24 cellular contexts compared by ENCODE assay signal in the genomic region with DNA sequence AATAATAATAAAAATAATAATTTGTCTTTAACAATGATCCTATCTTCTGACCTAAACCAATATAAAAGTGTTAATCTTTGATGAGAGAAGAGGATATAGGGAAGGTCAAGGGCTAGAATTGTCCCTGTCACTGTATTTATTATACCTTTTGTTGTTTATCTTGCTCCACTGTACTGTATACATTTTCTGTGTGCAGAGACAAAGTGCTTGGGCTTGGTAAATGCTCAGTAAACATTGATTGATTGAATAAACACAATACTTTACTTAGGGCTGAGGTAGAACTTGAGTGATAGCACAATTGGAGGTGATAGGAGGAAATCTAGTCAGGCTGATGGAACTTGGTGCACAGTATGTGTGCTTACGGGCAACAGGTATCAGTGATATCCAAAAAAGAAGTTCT.
"Had no signal": no experiment of that assay in that cellular context is flagged by ENCODE, and none has a peak within 500 bp of the region (broad histone marks: within the 10 kb centered on the region; RNA-seq: fewer than 3 reads in every experiment).

No MANE protein-coding gene starts in this region.

- H3K9me3 Mint-ChIP-seq: T-cell; T-helper 1 cell treated with Interleukin-12 subunit alpha and Interleukin-12 subunit beta and Interleukin-4 antibody, amounts not matched to agents 30 μg/mL and 1 μg/mL, for 36 hours had no signal

- H3K4me1 Mint-ChIP-seq: T-cell had no signal

- H3K4me3 Mint-ChIP-seq: T-cell; T-helper 1 cell treated with Interleukin-12 subunit alpha and Interleukin-12 subunit beta and Interleukin-4 antibody, amounts not matched to agents 30 μg/mL and 1 μg/mL, for 36 hours had no signal

- H3K27ac ChIP-seq: RWPE1 had no signal

- H3K27me3 Mint-ChIP-seq: T-cell had no signal

- DNase-seq: IMR-90, Karpas-422, KG1, MG63, NCI-H1092, NCI-H1105 treated with DMSO at 0.1 percent for 48 hours, NCI-H1417 treated with DMSO at 0.1 percent for 48 hours, NCI-H146, NCI-H1694 treated with DMSO at 0.1 percent for 48 hours, NCI-H1930, NCI-H2081 treated with DMSO at 0.1 percent for 48 hours, NCI-H2171, NCI-H226, NCI-H446 treated with DMSO at 0.1 percent for 48 hours, NCI-H510A treated with DMSO at 0.1 percent for 48 hours, NCI-H526, NCI-H774, PC-3, SHP77, SK-N-SH, SW 1271, T-cell had no signal

- H3K36me3 Mint-ChIP-seq: T-cell had no signal

- H3K27ac Mint-ChIP-seq: T-cell; T-helper 1 cell treated with Interleukin-12 subunit alpha and Interleukin-12 subunit beta and Interleukin-4 antibody, amounts not matched to agents 30 μg/mL and 1 μg/mL, for 36 hours had no signal
